ENCODE assay signal across 18 cellular contexts in the genomic region with DNA sequence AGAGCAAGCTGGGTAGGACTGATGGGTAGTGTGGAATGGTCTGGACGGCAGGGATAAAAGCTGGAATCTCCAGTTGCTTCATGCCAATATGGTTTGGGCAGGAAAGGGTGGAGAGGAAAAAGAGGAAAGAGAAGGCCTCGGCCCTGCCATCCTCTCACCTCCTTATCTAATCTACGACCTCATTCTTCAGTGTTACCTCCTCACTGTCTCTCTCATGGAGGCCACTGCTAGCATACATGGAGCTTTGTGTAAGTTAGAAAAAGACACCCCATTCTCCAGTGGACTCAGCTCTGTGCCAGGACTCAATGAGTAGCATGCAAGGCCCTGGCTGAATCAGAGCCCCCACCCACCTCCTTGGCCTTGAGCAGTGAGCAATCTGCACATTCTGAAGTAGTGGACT.
"Had no signal": no experiment of that assay in that cellular context is flagged by ENCODE, and none has a peak within 500 bp of the region (broad histone marks: within the 10 kb centered on the region; RNA-seq: fewer than 3 reads in every experiment).

No MANE protein-coding gene starts in this region.

- H3K4me2 ChIP-seq: SK-N-SH had no signal

- H3K9ac ChIP-seq: SK-N-SH had no signal

- H3K9me3 ChIP-seq: SK-N-SH had no signal

- DNase-seq: KBM-7, NCI-H1092, NCI-H1105 treated with DMSO at 0.1 percent for 48 hours, NCI-H1417 treated with DMSO at 0.1 percent for 48 hours, NCI-H146, NCI-H1694 treated with DMSO at 0.1 percent for 48 hours, NCI-H1930, NCI-H2081, NCI-H2107, NCI-H2227 treated with DMSO at 0.1 percent for 48 hours, NCI-H446, NCI-H510A, NCI-H524 treated with DMSO at 0.1 percent for 48 hours, NCI-H69, NCI-H774, SHP77, SK-N-SH had no signal

- H3K27ac ChIP-seq: RWPE1 had no signal

- H3K9me2 ChIP-seq: SK-N-SH had no signal
